ENCODE assay signal across 30 cellular contexts in genomic region chr1:186491351-186491750, GRCh38. TPM values are rescaled to one million over a fixed set of nuclear protein-coding genes. Genes with fewer than 3 reads are reported as not detected.
A peak's percentile ranks its signal among the peaks of the same experiment; 100 is the strongest.
DNase-seq lines count a peak whose midpoint lies in the region; ATAC-seq, FAIRE-seq and TF ChIP-seq lines count a peak whose summit lies in the region.
"Had no signal": no experiment of that assay in that cellular context is flagged by ENCODE, and none has a peak within 500 bp of the region (broad histone marks: within the 10 kb centered on the region; RNA-seq: fewer than 3 reads in every experiment).

No MANE protein-coding gene starts in this region.

- H3K9ac ChIP-seq in PC-3 (ENCODE audit: low read length): no peak overlapping the region
- H3K9ac ChIP-seq: BLaER1 had no signal

- intact Hi-C loops in Calu3 (cut with micrococcal nuclease; ENCODE audit: unreplicated experiment): no loop called here
- intact Hi-C loops in PC-3 (cut with micrococcal nuclease): no loop called here

- H3K9me3 ChIP-seq in A549 (peaks cover 2% of the 10 kb centered on the region; the same call in 1 of the 3 replicates), PC-3 (ENCODE audit: low read length) (no peaks in the 10 kb centered on the region)
- H3K9me3 ChIP-seq: BE2C, BLaER1 had no signal

- H3K4me1 ChIP-seq in A549: peaks cover 50% of the 10 kb centered on the region
- H3K4me1 ChIP-seq in PC-3 (ENCODE audit: insufficient read depth, low read length): peaks cover 57% of the 10 kb centered on the region
- H3K4me1 ChIP-seq: BE2C, BLaER1 had no signal

- TF ChIP-seq CTCF in A549 (IDR thresholded peaks at IDR 0.05) (no peak), Calu3 (IDR thresholded peaks at IDR 0.05; ENCODE audit: unreplicated experiment) (no peak), PC-3 (conservative IDR thresholded peaks at IDR 0.05; ENCODE audit: low read depth, low read length) (no peak)

- DNase-seq in A549 (ENCODE audit: low read depth in 1 of 2, low spot score in 1 of 2) (no peak), Calu3 (no peak), PC-3 (no peak), epithelial cell of prostate (ENCODE audit: low read depth, low spot score) (no peak), GOT3 (lab: John Stamatoyannopoulos, UW) (no peak)
- DNase-seq in activated naive CD4-positive, alpha-beta T cell treated with Interleukin-2 at 50 U/mL for 16 hours: no peak
- DNase-seq: ACHN; BE2C; C1 segment of cervical spinal cord; CD4-positive, alpha-beta memory T cell; CD4-positive, CD25-positive, alpha-beta regulatory T cell; CD8-positive, alpha-beta memory T cell; COR-L47; DMS 273 treated with DMSO at 0.1 percent for 48 hours; DMS153; DMS53; DMS79; DND-41; GF-D8 had no signal

- H2AFZ ChIP-seq in PC-3 (ENCODE audit: low read length): no peak overlapping the region

- no peak for FAIRE-seq in A549 (lab: Jason Lieb, UNC)
- FAIRE-seq: GM12891, GM19239 had no signal

- TF ChIP-seq EP300 in A549 (IDR thresholded peaks at IDR 0.05): no peak

- H3K79me2 ChIP-seq in PC-3 (ENCODE audit: low read length): no peaks in the 10 kb centered on the region

- ATAC-seq in A549 (no peak), PC-3 (no peak), esophagus mucosa (no peak), GM21526 (IDR thresholded peaks at IDR 0.05; ENCODE audit: low FRiP score, unreplicated experiment) (no peak)

- no peaks in the 10 kb centered on the region for H3K36me3 ChIP-seq in PC-3 (ENCODE audit: low read depth, low read length)
- H3K36me3 ChIP-seq: BE2C, BLaER1 had no signal

- BruUV-seq in Calu3 (replicated peaks; lab: Mats Ljungman, UMichigan) (no TSS peak), PC-3 (replicated peaks; lab: Mats Ljungman, UMichigan) (no TSS peak)

- POLR2A ChIA-PET in A549 (lab: Yijun Ruan, JAX): no interaction called here
- POLR2A ChIA-PET in PC-3 (lab: Charles Lee; ENCODE audit: unreplicated experiment): no interaction called here

- H3K9me2 ChIP-seq in PC-3 (replicated peaks; ENCODE audit: low read length): no peaks in the 10 kb centered on the region

- peak overlapping the region; percentile 22 to 80; a peak in 1 of 6 replicates for H3K27ac ChIP-seq in A549
- H3K27ac ChIP-seq in PC-3 (ENCODE audit: low read length): peak overlapping the region; percentile 95; the same call in 1 of the 2 replicates
- peak overlapping the region; percentile 94 for H3K27ac ChIP-seq in epithelial cell of prostate
- H3K27ac ChIP-seq: 22Rv1, BLaER1 had no signal

- H3K4me3 Mint-ChIP-seq in Calu3 (ENCODE audit: low read depth, unreplicated experiment): no peak overlapping the region
- H3K4me3 Mint-ChIP-seq: CD14-positive monocyte; CD4-positive, alpha-beta memory T cell; CD4-positive, CD25-positive, alpha-beta regulatory T cell; CD8-positive, alpha-beta memory T cell had no signal

- H3K4me3 ChIP-seq in A549 (no peak overlapping the region), PC-3 (ENCODE audit: low read length) (no peak overlapping the region)
- H3K4me3 ChIP-seq: BLaER1 had no signal

- H3K4me2 ChIP-seq in A549 (no peak overlapping the region), PC-3 (ENCODE audit: low read length) (no peak overlapping the region)
- H3K4me2 ChIP-seq: BLaER1 had no signal

- peak overlapping the region; percentile 98 for H3K27ac Mint-ChIP-seq in Calu3 (ENCODE audit: unreplicated experiment)
- H3K27ac Mint-ChIP-seq: CD14-positive monocyte; CD4-positive, alpha-beta memory T cell; CD4-positive, CD25-positive, alpha-beta regulatory T cell; CD8-positive, alpha-beta memory T cell had no signal

- WGBS in A549 (ENCODE audit: missing lambda C conversion rate): 90% methylated on average over 2 of the region's 2 CpGs

- peaks cover 67% of the 10 kb centered on the region for H3K4me1 Mint-ChIP-seq in Calu3 (ENCODE audit: low read depth, unreplicated experiment)
- H3K4me1 Mint-ChIP-seq: CD14-positive monocyte; CD4-positive, alpha-beta memory T cell; CD4-positive, CD25-positive, alpha-beta regulatory T cell; CD8-positive, alpha-beta memory T cell had no signal

- TF ChIP-seq RAD21 in A549 (conservative IDR thresholded peaks at IDR 0.05 in 1 of 2, IDR thresholded peaks at IDR 0.05 in 1 of 2): no peak

- peaks cover 8% of the 10 kb centered on the region for H3K36me3 Mint-ChIP-seq in Calu3 (ENCODE audit: insufficient read depth, unreplicated experiment)
- H3K36me3 Mint-ChIP-seq: CD14-positive monocyte; CD4-positive, alpha-beta memory T cell; CD4-positive, CD25-positive, alpha-beta regulatory T cell; CD8-positive, alpha-beta memory T cell had no signal

- TF ChIP-seq POLR2A in A549 (IDR thresholded peaks at IDR 0.05; ENCODE audit: low read length): no peak

- no peaks in the 10 kb centered on the region for H4K20me1 ChIP-seq in PC-3 (ENCODE audit: low read length)
- H4K20me1 ChIP-seq: BLaER1 had no signal

- peaks cover 6% of the 10 kb centered on the region for H3F3A ChIP-seq in PC-3 (ENCODE audit: low read length, unreplicated experiment)

- CTCF ChIA-PET in A549 (lab: Yijun Ruan, JAX) (no interaction called here), Calu3 (lab: Charles Lee) (no interaction called here), PC-3 (lab: Charles Lee) (no interaction called here)

- no peaks in the 10 kb centered on the region for H3K27me3 ChIP-seq in PC-3 (ENCODE audit: low read length)
- H3K27me3 ChIP-seq: BE2C, BLaER1 had no signal

- H3K27me3 Mint-ChIP-seq in Calu3 (ENCODE audit: unreplicated experiment): no peaks in the 10 kb centered on the region
- H3K27me3 Mint-ChIP-seq: CD4-positive, alpha-beta memory T cell; CD4-positive, CD25-positive, alpha-beta regulatory T cell had no signal

- no peaks in the 10 kb centered on the region for H3K9me3 Mint-ChIP-seq in Calu3 (ENCODE audit: low read depth, unreplicated experiment)
- H3K9me3 Mint-ChIP-seq: CD8-positive, alpha-beta memory T cell had no signal

TF ChIP-seq in A549, 52 proteins besides CTCF, POLR2A, EP300 and RAD21:
- TF ChIP-seq, protein P1, sequence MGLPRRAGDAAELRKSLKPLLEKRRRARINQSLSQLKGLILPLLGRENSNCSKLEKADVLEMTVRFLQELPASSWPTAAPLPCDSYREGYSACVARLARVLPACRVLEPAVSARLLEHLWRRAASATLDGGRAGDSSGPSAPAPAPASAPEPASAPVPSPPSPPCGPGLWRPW (IDR thresholded peaks at IDR 0.05): no peak
- TF ChIP-seq NR3C1 (IDR thresholded peaks at IDR 0.05) (no peak), ZFP36 (IDR thresholded peaks at IDR 0.05; ENCODE audit: borderline replicate concordance, partially characterized antibody) (no peak), MAZ (IDR thresholded peaks at IDR 0.05; ENCODE audit: borderline replicate concordance, low read depth, low read length) (no peak), HMGXB4 (CRISPR knock-in tag; IDR thresholded peaks at IDR 0.05; ENCODE audit: borderline replicate concordance) (no peak), MYC (IDR thresholded peaks at IDR 0.05; ENCODE audit: borderline replicate concordance, low read length) (no peak), CHD2 (IDR thresholded peaks at IDR 0.05; ENCODE audit: low read length, partially characterized antibody) (no peak), CBX8 (IDR thresholded peaks at IDR 0.05) (no peak), SREBF2 (IDR thresholded peaks at IDR 0.05) (no peak), JUNB (IDR thresholded peaks at IDR 0.05) (no peak), HDAC2 (IDR thresholded peaks at IDR 0.05) (no peak), KDM5A (IDR thresholded peaks at IDR 0.05) (no peak), EHF (CRISPR knock-in tag; IDR thresholded peaks at IDR 0.05) (no peak), ESRRA (IDR thresholded peaks at IDR 0.05; ENCODE audit: borderline replicate concordance, low read length) (no peak), CEBPB (IDR thresholded peaks at IDR 0.05) (no peak), CBX2 (IDR thresholded peaks at IDR 0.05; ENCODE audit: borderline replicate concordance, low read depth) (no peak), FOSL2 (IDR thresholded peaks at IDR 0.05) (no peak), FOSL2 (CRISPR knock-in tag; IDR thresholded peaks at IDR 0.05) (no peak)
- TF ChIP-seq, protein P2, sequence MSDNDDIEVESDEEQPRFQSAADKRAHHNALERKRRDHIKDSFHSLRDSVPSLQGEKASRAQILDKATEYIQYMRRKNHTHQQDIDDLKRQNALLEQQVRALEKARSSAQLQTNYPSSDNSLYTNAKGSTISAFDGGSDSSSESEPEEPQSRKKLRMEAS (IDR thresholded peaks at IDR 0.05): no peak

RNA-seq across cellular contexts. Expression of gene PDC, which starts 30.4 kb away (rescaled TPM):
- polyA plus RNA-seq in A549 (2011; rRNA removed): not detected in 2 replicates
- not detected in 2 replicates for polyA plus RNA-seq in A549 (2012; cell fraction: cytosol; rRNA removed)
- not detected in 2 replicates for polyA plus RNA-seq in A549 (2012; cell fraction: nucleus; rRNA removed)
- not detected in 3 replicates for polyA plus RNA-seq in A549 (2017; fragmentation: RNase III; extraction: RNeasy Plus Mini Kit Qiagen cat#74134 plus additional on column Dnase treatment)
- not detected in 2 replicates for polyA minus RNA-seq in A549 (2011; rRNA and poly(A)+ RNA removed)
- not detected in 2 replicates for total RNA-seq in Calu3 (2022)
- total RNA-seq in PC-3 (2014; rRNA removed): not detected in 2 replicates
- total RNA-seq in esophagus mucosa: not detected
- total RNA-seq: A172; A673; CD4-positive, alpha-beta memory T cell; CD4-positive, CD25-positive, alpha-beta regulatory T cell; CD8-positive, alpha-beta memory T cell; Daoy had no signal
- polyA plus RNA-seq: AG04450; CD14-positive monocyte; CD4-positive, alpha-beta memory T cell; CD4-positive, CD25-positive, alpha-beta regulatory T cell; CD8-positive, alpha-beta memory T cell had no signal
